In genomic region chr3:57555738-57556458, GRCh38 we compare ENCODE assay signal across 8 cellular contexts. TPM values are rescaled to one million over a fixed set of nuclear protein-coding genes. Genes with fewer than 3 reads are reported as not detected.
DNase-seq lines count a peak whose midpoint lies in the region; ATAC-seq and TF ChIP-seq lines count a peak whose summit lies in the region.

Gene PDE12, plus strand, starts transcription at chr3:57556274. Its CDS starts 106 bp downstream, at chr3:57556380.

- H3K4me1 ChIP-seq in left ventricle myocardium inferior = peaks cover 51% of the 10 kb centered on the region
- peaks cover 26% of the 10 kb centered on the region for H3K4me1 ChIP-seq in upper lobe of right lung

- peaks cover 21% of the 10 kb centered on the region for H3K36me3 ChIP-seq in left ventricle myocardium inferior
- peaks cover 26% of the 10 kb centered on the region for H3K36me3 ChIP-seq in upper lobe of right lung

- H3K27ac ChIP-seq in left ventricle myocardium inferior (replicated peaks) (peak within 1 kb of the TSS; percentile 94), upper lobe of right lung (peak within 1 kb of the TSS; percentile 97)

- TF ChIP-seq CTCF in GM13976 (IDR thresholded peaks at IDR 0.05; ENCODE audit: borderline replicate concordance, control extremely low read depth, extremely low read depth, insufficient read depth, missing control alignments) = no peak
- TF ChIP-seq CTCF in left ventricle myocardium inferior (IDR thresholded peaks at IDR 0.05; ENCODE audit: borderline replicate concordance) = no peak
- TF ChIP-seq CTCF in progenitor cell of endocrine pancreas (IDR thresholded peaks at IDR 0.05; ENCODE audit: unreplicated experiment) = peak; percentile 9
- TF ChIP-seq CTCF in upper lobe of right lung (IDR thresholded peaks at IDR 0.05) = no peak

- ATAC-seq in HG02798 (IDR thresholded peaks at IDR 0.05; ENCODE audit: poor library complexity, unreplicated experiment) = peak; percentile 85
- peak; percentile 94 for ATAC-seq in upper lobe of right lung

- peaks cover 14% of the 10 kb centered on the region for H3K4me1 Mint-ChIP-seq in progenitor cell of endocrine pancreas (ENCODE audit: low read depth)

- H3K9me3 ChIP-seq in left ventricle myocardium inferior (replicated peaks) (no peaks in the 10 kb centered on the region), upper lobe of right lung (no peaks in the 10 kb centered on the region)

- H3K4me3 Mint-ChIP-seq in progenitor cell of endocrine pancreas (ENCODE audit: low read depth) = peak within 1 kb of the TSS; percentile 91

- no peaks in the 10 kb centered on the region for H3K9me3 Mint-ChIP-seq in progenitor cell of endocrine pancreas (ENCODE audit: low read depth)

- peaks cover 7% of the 10 kb centered on the region for H3K36me3 Mint-ChIP-seq in progenitor cell of endocrine pancreas (ENCODE audit: insufficient read depth)

- peak within 1 kb of the TSS; percentile 99 for H3K27ac Mint-ChIP-seq in progenitor cell of endocrine pancreas

- H3K27me3 Mint-ChIP-seq in progenitor cell of endocrine pancreas = no peaks in the 10 kb centered on the region

- H3K4me3 ChIP-seq in left ventricle myocardium inferior (peak within 1 kb of the TSS; percentile 95), upper lobe of right lung (peak within 1 kb of the TSS; percentile 96)

- DNase-seq in GM13976 (ENCODE audit: low spot score) (peak; percentile 90), NCI-H146 (lab: John Stamatoyannopoulos, UW) (peak; percentile 87), amniotic epithelial cell (ENCODE audit: low read depth) (peak; percentile 92), left ventricle myocardium inferior (peak; percentile 79), progenitor cell of endocrine pancreas (ENCODE audit: low spot score, unreplicated experiment) (peak; percentile 64), upper lobe of right lung (peak; percentile 93)

- intact Hi-C loops in T-helper 1 cell treated with Interleukin-12 subunit alpha and Interleukin-12 subunit beta and Interleukin-4 antibody, amounts not matched to agents 30 ng/mL and 1 ng/mL, for 36 hours (cut with micrococcal nuclease) = loop anchor here (1.0 to 10.0 kb wide), 14 partner anchors 41 to 999 kb away; partner anchors contain the start of genes ABHD6, ARF4, CCDC66 and HTD2
- intact Hi-C loops in left ventricle myocardium inferior (cut with micrococcal nuclease) (no loop called here), upper lobe of right lung (cut with DNase I) (no loop called here)

- H3K27me3 ChIP-seq in left ventricle myocardium inferior (ENCODE audit: low read depth) = no peaks in the 10 kb centered on the region
- no peaks in the 10 kb centered on the region for H3K27me3 ChIP-seq in upper lobe of right lung

- in situ Hi-C loops in GM13976 (cut with MboI; ENCODE audit: low sequenced_read_pairs, unreplicated experiment) = no loop called here

RNA-seq across cellular contexts. Expression of gene PDE12, which starts in this region (rescaled TPM):
- 28.6 and 28.7 TPM in 2 replicates for total RNA-seq in T-helper 1 cell treated with Interleukin-12 subunit alpha and Interleukin-12 subunit beta and Interleukin-4 antibody, amounts not matched to agents 30 ng/mL and 1 ng/mL, for 36 hours
- total RNA-seq in left ventricle myocardium inferior (12.4 TPM), progenitor cell of endocrine pancreas (14.5 and 15.4 TPM in 2 replicates), upper lobe of right lung (20.4 TPM)

Comparison
In these comparisons a context has a peak if more than half of its experiments do, and no peak if none do; other contexts are left out.
1. Peak in every context shown above with its lines: DNase-seq, ATAC-seq, H3K4me3 ChIP-seq and H3K27ac ChIP-seq.